ENCODE assay signal across 1 cellular context in genomic region chr1:115041654-115042053, GRCh38.
TF ChIP-seq lines count a peak whose summit lies in the region.

No MANE protein-coding gene starts in this region.

TF ChIP-seq in liver, 16 proteins besides CTCF, POLR2A, EP300 and RAD21 (continued from another document):
- no peak for TF ChIP-seq HNF4A (conservative IDR thresholded peaks at IDR 0.05)
- no peak for TF ChIP-seq SP1 (IDR thresholded peaks at IDR 0.05)
- TF ChIP-seq FOXA1 (IDR thresholded peaks at IDR 0.05), result no peak
- TF ChIP-seq RXRA (IDR thresholded peaks at IDR 0.05), result no peak
- TF ChIP-seq ATF3 (IDR thresholded peaks at IDR 0.05), result no peak
- TF ChIP-seq GABPA (IDR thresholded peaks at IDR 0.05 in 1 of 2, conservative IDR thresholded peaks at IDR 0.05 in 1 of 2), result no peak
